Comparison of ENCODE assay signal across 31 cellular contexts in genomic region chr12:52757449-52758176, GRCh38. TPM values are rescaled to one million over a fixed set of nuclear protein-coding genes. Genes with fewer than 3 reads are reported as not detected.
DNase-seq lines count a peak whose midpoint lies in the region; ATAC-seq lines count a peak whose summit lies in the region.
"Had no signal": no experiment of that assay in that cellular context is flagged by ENCODE, and none has a peak within 500 bp of the region (broad histone marks: within the 10 kb centered on the region; RNA-seq: fewer than 3 reads in every experiment).

No MANE protein-coding gene starts in this region.

- peaks cover 82% of the 10 kb centered on the region for H3K9me3 ChIP-seq in SJSA1 (replicated peaks)
- H3K9me3 ChIP-seq: A549, BE2C had no signal

- peaks cover 32% of the 10 kb centered on the region for H3K27me3 ChIP-seq in SJSA1 (replicated peaks)
- H3K27me3 ChIP-seq: BE2C; BLaER1; BLaER1 treated with 17β-estradiol and CSF1 and Interleukin-3, amounts not matched to agents 10 nM and 100 nM had no signal

- H3K36me3 ChIP-seq in SJSA1 = no peaks in the 10 kb centered on the region
- H3K36me3 ChIP-seq: BE2C; BLaER1; BLaER1 treated with 17β-estradiol and CSF1 and Interleukin-3, amounts not matched to agents 10 nM and 100 nM had no signal

- no peak overlapping the region for H3K27ac ChIP-seq in SJSA1
- H3K27ac ChIP-seq: 22Rv1; A549; BLaER1; BLaER1 treated with 17β-estradiol and CSF1 and Interleukin-3, amounts not matched to agents 10 nM and 100 nM; C4-2B had no signal

- H3K4me3 ChIP-seq in SJSA1 = no peak overlapping the region
- H3K4me3 ChIP-seq: A549; BLaER1; BLaER1 treated with 17β-estradiol and CSF1 and Interleukin-3, amounts not matched to agents 10 nM and 100 nM had no signal

- no peak for ATAC-seq in HG02973 (IDR thresholded peaks at IDR 0.05; ENCODE audit: unreplicated experiment)
- ATAC-seq: A549; CD8-positive, alpha-beta T cell had no signal

- peak; percentile 72 to 88 for DNase-seq in SJSA1 (ENCODE audit: low read depth in 1 of 2, low spot score in 2 of 2)
- DNase-seq: 8988T; ACHN; AML-193; BE2C; C1 segment of cervical spinal cord; Caco-2; Calu3; CD4-positive, alpha-beta memory T cell; CD4-positive, alpha-beta T cell; CD4-positive, CD25-positive, alpha-beta regulatory T cell; CD8-positive, alpha-beta memory T cell; CD8-positive, alpha-beta T cell; COR-L47; DMS 273 treated with DMSO at 0.1 percent for 48 hours; DMS153; DMS53; DMS79; DMS79 treated with DMSO at 0.1 percent for 48 hours; DND-41; EL had no signal

- H3K4me1 ChIP-seq in SJSA1 (replicated peaks) = no peaks in the 10 kb centered on the region
- H3K4me1 ChIP-seq: A549; BE2C; BLaER1; BLaER1 treated with 17β-estradiol and CSF1 and Interleukin-3, amounts not matched to agents 10 nM and 100 nM; Caco-2 had no signal

RNA-seq across cellular contexts. Expression of gene KRT76, which starts 19.5 kb away (rescaled TPM):
- total RNA-seq in SJSA1 (2014; rRNA removed; shearing (Covaris generic)) = 0.21 TPM in 1 of 2 replicates, not detected in the other
- total RNA-seq: A172; A673; B cell; Caco-2; Calu3; CD4-positive, alpha-beta memory T cell; CD4-positive, alpha-beta T cell; CD4-positive, CD25-positive, alpha-beta regulatory T cell; CD8-positive, alpha-beta memory T cell; CD8-positive, alpha-beta T cell; Daoy had no signal

RNA-seq across cellular contexts. Expression of gene KRT3, which starts 38.3 kb away (rescaled TPM):
- total RNA-seq in SJSA1 (2014; rRNA removed; shearing (Covaris generic)) = 0.08 TPM in 1 of 2 replicates, not detected in the other
- total RNA-seq: A172; A673; B cell; Caco-2; Calu3; CD4-positive, alpha-beta memory T cell; CD4-positive, alpha-beta T cell; CD4-positive, CD25-positive, alpha-beta regulatory T cell; CD8-positive, alpha-beta memory T cell; CD8-positive, alpha-beta T cell; Daoy had no signal

RNA-seq across cellular contexts. Expression of gene KRT77, which starts 54.3 kb away (rescaled TPM):
- total RNA-seq in SJSA1 (2014; rRNA removed; shearing (Covaris generic)) = not detected in 2 replicates
- total RNA-seq: A172; A673; B cell; Caco-2; Calu3; CD4-positive, alpha-beta memory T cell; CD4-positive, CD25-positive, alpha-beta regulatory T cell; CD8-positive, alpha-beta memory T cell; CD8-positive, alpha-beta T cell; Daoy had no signal

RNA-seq across cellular contexts. Expression of gene KRT4, which starts 56.3 kb away (rescaled TPM):
- total RNA-seq in SJSA1 (2014; rRNA removed; shearing (Covaris generic)) = not detected in 2 replicates
- total RNA-seq: A172; A673; B cell; Calu3; CD4-positive, alpha-beta memory T cell; CD4-positive, alpha-beta T cell; CD4-positive, CD25-positive, alpha-beta regulatory T cell; CD8-positive, alpha-beta memory T cell; CD8-positive, alpha-beta T cell; Daoy had no signal
